In genomic region chr12:12788675-12789368, GRCh38 we compare ENCODE assay signal across 8 cellular contexts. TPM values are rescaled to one million over a fixed set of nuclear protein-coding genes. Genes with fewer than 3 reads are reported as not detected.
DNase-seq lines count a peak whose midpoint lies in the region; ATAC-seq and TF ChIP-seq lines count a peak whose summit lies in the region.

No MANE protein-coding gene starts in this region.

- H3K9me3 ChIP-seq in right lobe of liver, result no peaks in the 10 kb centered on the region

- intact Hi-C loops in right lobe of liver (cut with DNase I), result no loop called here

- peak overlapping the region in 2 of 3 donors; percentile 83 to 94 for H3K27ac ChIP-seq in right lobe of liver

- peaks cover 0 to 14% (median 8%) of the 10 kb centered on the region in 4 donors for H3K4me1 ChIP-seq in right lobe of liver

- ATAC-seq in GM18511 (IDR thresholded peaks at IDR 0.05; ENCODE audit: unreplicated experiment), result peak; percentile 65
- ATAC-seq in HG03103 (IDR thresholded peaks at IDR 0.05; ENCODE audit: low read depth, unreplicated experiment), result peak; percentile 51
- ATAC-seq in right lobe of liver, result peak; percentile 59 to 73 (median 67)

- TF ChIP-seq CTCF in right lobe of liver (IDR thresholded peaks at IDR 0.05), result peak; percentile 77 to 91 (median 84)

- 12% methylated on average over 9 of the region's 9 CpGs for WGBS in right lobe of liver (ENCODE audit: insufficient coverage, low coverage, low lambda C conversion rate, missing lambda C conversion rate)

- H3K4me3 ChIP-seq in right lobe of liver, result no peak overlapping the region

- in situ Hi-C loops in ACHN (cut with HindIII; ENCODE audit: low pct_ligation_motif_present, low pct_unique_long_range_greater_than_20kb, low sequenced_read_pairs), result no loop called here

- H3K36me3 ChIP-seq in right lobe of liver, result no peaks in the 10 kb centered on the region

- TF ChIP-seq POLR2A in right lobe of liver (IDR thresholded peaks at IDR 0.05), result no peak

- peak; percentile 88 for DNase-seq in ACHN
- DNase-seq in NCI-H510A (lab: John Stamatoyannopoulos, UW), result peak; percentile 45
- DNase-seq in activated CD4-positive, alpha-beta T cell treated with anti-CD3 and anti-CD28 coated beads for 4 hours, result peak; percentile 62 to 65
- peak; percentile 79 for DNase-seq in dedifferentiated amniotic fluid mesenchymal stem cell (ENCODE audit: extremely low spot score)
- DNase-seq in right lobe of liver, result peak in 2 of 3 donors; percentile 43 to 72
- peak; percentile 27 for DNase-seq in stimulated activated CD8-positive, alpha-beta memory T cell treated with anti-CD3 and anti-CD28 coated beads, Interleukin-15, amount 100 ng/mL, for 1 hour (ENCODE audit: low read depth)

- no peaks in the 10 kb centered on the region for H3K27me3 ChIP-seq in right lobe of liver

RNA-seq across cellular contexts. Expression of gene APOLD1, which starts 3.4 kb away (rescaled TPM):
- 1 to 10 TPM in 4 of 6 experiments, under 1 TPM in 2; 0.27 to 5.6 (median 1.2) TPM for total RNA-seq in right lobe of liver

RNA-seq across cellular contexts. Expression of gene DDX47, which starts 24.3 kb away (rescaled TPM):
- total RNA-seq in right lobe of liver, result 10 to 100 TPM; 23.8 to 30.2 (median 25.3) TPM

Comparison
In these comparisons a context has a peak if more than half of its experiments do, and no peak if none do; other contexts are left out.
1. DNase-seq: peak in every context shown above with its lines; median percentile 88 in ACHN; 79 in dedifferentiated amniotic fluid mesenchymal stem cell; 64 in activated CD4-positive, alpha-beta T cell treated with anti-CD3 and anti-CD28 coated beads for 4 hours; 58 in right lobe of liver; 45 in NCI-H510A; 27 in stimulated activated CD8-positive, alpha-beta memory T cell treated with anti-CD3 and anti-CD28 coated beads, Interleukin-15, amount 100 ng/mL, for 1 hour.